8 cellular contexts compared by ENCODE assay signal in the genomic region with DNA sequence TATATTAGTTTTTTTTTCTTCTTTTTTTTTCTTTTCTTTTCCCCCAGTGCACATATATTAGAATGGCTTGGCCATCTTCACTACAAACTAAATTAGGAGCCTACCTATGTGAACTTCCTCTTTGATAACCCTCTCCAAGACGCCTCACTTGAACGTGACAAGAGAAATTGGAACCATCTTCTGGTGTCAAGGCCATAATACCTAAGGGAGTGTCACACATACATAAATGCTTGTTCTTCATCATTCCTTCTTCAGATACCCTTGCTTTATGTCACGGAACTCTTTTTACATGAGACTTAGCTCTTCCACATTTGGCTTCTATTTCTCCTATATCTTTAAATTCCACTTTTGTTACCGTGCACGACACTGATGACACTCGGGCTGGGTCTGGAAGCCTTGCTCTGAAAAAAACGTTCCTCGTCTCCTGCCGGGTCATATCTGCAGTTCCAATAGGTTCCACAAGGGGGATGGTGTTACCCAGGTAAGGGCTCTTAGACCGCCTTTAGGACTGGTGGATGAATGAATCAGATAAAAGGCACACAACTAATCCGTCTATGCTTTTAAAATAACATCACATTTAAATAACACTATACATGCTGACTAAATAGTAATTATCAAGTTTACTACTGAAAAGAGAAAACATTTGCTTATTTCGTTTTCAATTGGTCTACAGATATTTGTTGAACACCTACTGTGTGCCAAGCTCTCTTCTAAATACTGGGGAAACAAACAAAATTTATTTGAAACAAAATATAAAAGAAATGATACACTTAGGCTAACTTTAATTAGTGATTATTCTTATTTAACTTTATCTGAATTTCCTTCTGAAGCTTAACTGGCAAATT. TPM values are rescaled to one million over a fixed set of nuclear protein-coding genes. Genes with fewer than 3 reads are reported as not detected.
DNase-seq lines count a peak whose midpoint lies in the region; ATAC-seq and TF ChIP-seq lines count a peak whose summit lies in the region.

No MANE protein-coding gene starts in this region.

- H3K4me3 Mint-ChIP-seq in HFFc6 (peak overlapping the region; percentile 53; the same call in 1 of the 2 replicates), chondrocyte (ENCODE audit: unreplicated experiment) (no peak overlapping the region), memory B cell (peak overlapping the region; percentile 63)
- H3K4me3 Mint-ChIP-seq in stimulated activated naive B cell treated with anti-CD40 and anti-IgM and Interleukin-4, amounts not matched to agents 10 μg/mL and 1 μg/mL and 100 μg/mL, for 72 hours = peak overlapping the region in 1 of 2 donors; percentile 8

- no peaks in the 10 kb centered on the region for H3K36me3 Mint-ChIP-seq in HFFc6 (ENCODE audit: low read depth)
- H3K36me3 Mint-ChIP-seq in chondrocyte (ENCODE audit: low read depth) = no peaks in the 10 kb centered on the region
- no peaks in the 10 kb centered on the region for H3K36me3 Mint-ChIP-seq in memory B cell
- no peaks in the 10 kb centered on the region for H3K36me3 Mint-ChIP-seq in stimulated activated naive B cell treated with anti-CD40 and anti-IgM and Interleukin-4, amounts not matched to agents 10 μg/mL and 1 μg/mL and 100 μg/mL, for 72 hours

- H3K27ac Mint-ChIP-seq in HFFc6 (no peak overlapping the region), chondrocyte (ENCODE audit: unreplicated experiment) (no peak overlapping the region), memory B cell (peak overlapping the region; percentile 10)
- H3K27ac Mint-ChIP-seq in stimulated activated naive B cell treated with anti-CD40 and anti-IgM and Interleukin-4, amounts not matched to agents 10 μg/mL and 1 μg/mL and 100 μg/mL, for 72 hours = peak overlapping the region; percentile 34

- H3K4me1 Mint-ChIP-seq in HFFc6 (ENCODE audit: low read depth) (peaks cover 6% of the 10 kb centered on the region), chondrocyte (ENCODE audit: low read depth) (peaks cover 3% of the 10 kb centered on the region), memory B cell (peaks cover 5% of the 10 kb centered on the region)
- peaks cover 1 to 6% of the 10 kb centered on the region in 2 donors for H3K4me1 Mint-ChIP-seq in stimulated activated naive B cell treated with anti-CD40 and anti-IgM and Interleukin-4, amounts not matched to agents 10 μg/mL and 1 μg/mL and 100 μg/mL, for 72 hours

- peak; percentile 71 for ATAC-seq in memory B cell (ENCODE audit: low read depth)
- ATAC-seq in stimulated activated naive B cell treated with anti-CD40 and anti-IgM and Interleukin-4, amounts not matched to agents 10 μg/mL and 1 μg/mL and 100 μg/mL, for 72 hours (replicated peaks) = peak; percentile 77 to 92

- H3K27me3 Mint-ChIP-seq in HFFc6 (ENCODE audit: insufficient read depth) (peaks cover 9% of the 10 kb centered on the region), chondrocyte (ENCODE audit: low read depth) (no peaks in the 10 kb centered on the region), memory B cell (peaks cover 2% of the 10 kb centered on the region)
- H3K27me3 Mint-ChIP-seq in stimulated activated naive B cell treated with anti-CD40 and anti-IgM and Interleukin-4, amounts not matched to agents 10 μg/mL and 1 μg/mL and 100 μg/mL, for 72 hours = peaks cover 5 to 6% of the 10 kb centered on the region in 2 donors

- H3K9me3 Mint-ChIP-seq in HFFc6 = no peaks in the 10 kb centered on the region
- peaks cover 30% of the 10 kb centered on the region for H3K9me3 Mint-ChIP-seq in chondrocyte (ENCODE audit: low read depth)
- H3K9me3 Mint-ChIP-seq in memory B cell = no peaks in the 10 kb centered on the region
- no peaks in the 10 kb centered on the region for H3K9me3 Mint-ChIP-seq in stimulated activated naive B cell treated with anti-CD40 and anti-IgM and Interleukin-4, amounts not matched to agents 10 μg/mL and 1 μg/mL and 100 μg/mL, for 72 hours

- peak; percentile 74 for TF ChIP-seq CTCF in HFFc6 (IDR thresholded peaks at IDR 0.05)
- peak; percentile 73 for TF ChIP-seq CTCF in chondrocyte (IDR thresholded peaks at IDR 0.05)

- peak; percentile 11 for DNase-seq in NCI-H2196 (lab: John Stamatoyannopoulos, UW; ENCODE audit: unreplicated experiment)
- DNase-seq in NCI-H2196 treated with DMSO at 0.1 percent for 48 hours (lab: John Stamatoyannopoulos, UW; ENCODE audit: unreplicated experiment) = no peak
- peak; percentile 26 for DNase-seq in HFFc6
- peak; percentile 10 for DNase-seq in NCI-H187 treated with DMSO at 0.1 percent for 48 hours (lab: John Stamatoyannopoulos, UW)
- DNase-seq in activated CD4-positive, CD25-positive, alpha-beta regulatory T cell treated with anti-CD3 and anti-CD28 coated beads, Interleukin-2, amount 50 U/mL, for 72 hours = peak; percentile 66
- DNase-seq in chondrocyte (ENCODE audit: low spot score) = no peak
- peak; percentile 53 to 59 for DNase-seq in memory B cell (ENCODE audit: low spot score in 2 of 2)
- DNase-seq in stimulated activated naive B cell treated with anti-CD40 and anti-IgM and Interleukin-4, amounts not matched to agents 10 μg/mL and 1 μg/mL and 100 μg/mL, for 72 hours = peak; percentile 42

RNA-seq across cellular contexts. Expression of a gene that starts 19.9 kb away (rescaled TPM):
- not detected for total RNA-seq in HFFc6 (2021; fragmentation: NEBNext Ultra II Directional; extraction: Animal tissue kit (Norgen Biotek cat#: 25700))
- not detected in 3 replicates for total RNA-seq in chondrocyte

RNA-seq across cellular contexts. Expression of a gene that starts 37.3 kb away (rescaled TPM):
- not detected for total RNA-seq in HFFc6 (2021; fragmentation: NEBNext Ultra II Directional; extraction: Animal tissue kit (Norgen Biotek cat#: 25700))
- total RNA-seq in chondrocyte = not detected in 3 replicates

Comparison
In these comparisons a context has a peak if more than half of its experiments do, and no peak if none do; other contexts are left out.
1. DNase-seq: peak in NCI-H2196 (single experiment), HFFc6 (single experiment), NCI-H187 treated with DMSO at 0.1 percent for 48 hours (single experiment), activated CD4-positive, CD25-positive, alpha-beta regulatory T cell treated with anti-CD3 and anti-CD28 coated beads, Interleukin-2, amount 50 U/mL, for 72 hours (single experiment), memory B cell (2 of 2) and stimulated activated naive B cell treated with anti-CD40 and anti-IgM and Interleukin-4, amounts not matched to agents 10 μg/mL and 1 μg/mL and 100 μg/mL, for 72 hours (single experiment); none in NCI-H2196 treated with DMSO at 0.1 percent for 48 hours (single experiment) and chondrocyte (single experiment).
2. H3K27ac Mint-ChIP-seq: peak in memory B cell (single experiment) and stimulated activated naive B cell treated with anti-CD40 and anti-IgM and Interleukin-4, amounts not matched to agents 10 μg/mL and 1 μg/mL and 100 μg/mL, for 72 hours (single experiment); none in HFFc6 (single experiment) and chondrocyte (single experiment).